ENCODE assay signal across 10 cellular contexts in the genomic region with DNA sequence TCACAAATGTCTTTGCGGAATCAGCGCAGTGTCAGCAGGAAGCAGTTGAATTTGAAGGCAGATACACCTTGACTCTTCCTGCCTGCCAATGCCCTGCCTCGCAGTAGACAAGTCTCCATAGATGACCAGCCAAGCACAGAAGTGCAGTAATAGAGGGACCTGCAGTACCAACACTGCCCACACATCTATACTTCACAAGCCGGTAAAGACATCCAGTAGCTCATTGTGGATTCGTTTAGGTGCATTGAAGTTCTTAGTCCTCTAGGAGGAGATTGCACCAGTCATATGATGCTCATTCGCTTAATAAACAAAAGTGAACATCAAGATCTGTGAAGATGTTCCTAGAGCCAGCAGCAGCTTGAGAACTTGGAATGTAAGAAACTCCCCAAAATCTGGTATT. TPM values are rescaled to one million over a fixed set of nuclear protein-coding genes. Genes with fewer than 3 reads are reported as not detected.
DNase-seq lines count a peak whose midpoint lies in the region; ATAC-seq and TF ChIP-seq lines count a peak whose summit lies in the region.
"Had no signal": no experiment of that assay in that cellular context is flagged by ENCODE, and none has a peak within 500 bp of the region (broad histone marks: within the 10 kb centered on the region; RNA-seq: fewer than 3 reads in every experiment).

No MANE protein-coding gene starts in this region.

- H3K4me1 ChIP-seq in GM23338 (ENCODE audit: insufficient read depth), result no peaks in the 10 kb centered on the region

- H3K36me3 ChIP-seq in GM23338 (ENCODE audit: insufficient read depth), result no peaks in the 10 kb centered on the region

- no peaks in the 10 kb centered on the region for H3K9me3 Mint-ChIP-seq in GM23338

- H3K27me3 ChIP-seq in GM23338 (ENCODE audit: insufficient read depth), result peaks cover 23% of the 10 kb centered on the region

- in situ Hi-C loops in ACHN (cut with HindIII; ENCODE audit: low pct_ligation_motif_present, low pct_unique_long_range_greater_than_20kb, low sequenced_read_pairs), result no loop called here

- H3K4me3 Mint-ChIP-seq in GM23338, result no peak overlapping the region

- no peaks in the 10 kb centered on the region for H3K9me2 ChIP-seq in GM23338 (ENCODE audit: insufficient read depth)

- ATAC-seq in GM23338, result peak; percentile 91

- H2AFZ ChIP-seq in GM23338, result no peak overlapping the region

- H3K27ac Mint-ChIP-seq in GM23338, result no peak overlapping the region

- peaks cover 4% of the 10 kb centered on the region for H3K4me1 Mint-ChIP-seq in GM23338

- peaks cover 3% of the 10 kb centered on the region for H3K27me3 Mint-ChIP-seq in GM23338 (ENCODE audit: insufficient read depth, low read depth, poor library complexity)

- peak; percentile 30 for DNase-seq in NCI-H748 (lab: John Stamatoyannopoulos, UW; ENCODE audit: unreplicated experiment)
- DNase-seq in NCI-H748 treated with DMSO at 0.1 percent for 48 hours (lab: John Stamatoyannopoulos, UW), result no peak
- peak; percentile 73 for DNase-seq in GM23338 (ENCODE audit: low spot score)
- DNase-seq in LoVo (ENCODE audit: low spot score), result peak; percentile 14
- DNase-seq in fibroblast of mammary gland (ENCODE audit: low read depth), result peak; percentile 31
- no peak for DNase-seq in cerebellum (ENCODE audit: low spot score)
- no peak for DNase-seq in ACHN
- DNase-seq in activated CD4-positive, alpha-beta T cell treated with anti-CD3 and anti-CD28 coated beads for 4 hours, result no peak

- H3K27ac ChIP-seq in GM23338 (ENCODE audit: low read depth), result no peak overlapping the region

- no peak overlapping the region for H3K4me2 ChIP-seq in GM23338

- TF ChIP-seq CTCF in GM23338 (conservative IDR thresholded peaks at IDR 0.05; ENCODE audit: low read depth in 2 of 2) (peak in 1 of 2 experiments; percentile 47; a peak in 2 of 4 replicates), fibroblast of mammary gland (conservative IDR thresholded peaks at IDR 0.05; ENCODE audit: control insufficient read depth, insufficient read depth, low read depth, low read length) (peak; percentile 24)

- H3K36me3 Mint-ChIP-seq in GM23338 (ENCODE audit: low read depth), result no peaks in the 10 kb centered on the region

- no peaks in the 10 kb centered on the region for H3F3A ChIP-seq in GM23338 (replicated peaks; ENCODE audit: low read depth)

- H3K4me3 ChIP-seq in GM23338 (no peak overlapping the region), fibroblast of mammary gland (ENCODE audit: control insufficient read depth, low read depth, low read length) (no peak overlapping the region)

- no peaks in the 10 kb centered on the region for H4K20me1 ChIP-seq in GM23338 (replicated peaks; ENCODE audit: insufficient read depth)

- no peaks in the 10 kb centered on the region for H3K79me2 ChIP-seq in GM23338 (replicated peaks; ENCODE audit: insufficient read depth)

TF ChIP-seq in GM23338, 12 proteins besides CTCF, POLR2A, EP300 and RAD21:
- 0 out of 2 replicates have a peak, but pooled peaks have one; percentile 30 for TF ChIP-seq ZNF462 (CRISPR knock-in tag; IDR thresholded peaks at IDR 0.05)
- no peak for TF ChIP-seq CREB1 (CRISPR knock-in tag; IDR thresholded peaks at IDR 0.05; ENCODE audit: low read depth)

RNA-seq across cellular contexts. Expression of gene IFNA2, which starts 7.1 kb away (rescaled TPM):
- total RNA-seq in GM23338 (2014; rRNA removed; shearing (Covaris generic)), result not detected in 2 replicates
- not detected in 2 replicates for polyA plus RNA-seq in GM23338 (2016; fragmentation: Nextera tagmentation; extraction: Ambion mirVana)
- total RNA-seq in cerebellum, result not detected
- total RNA-seq: Daoy, skeletal muscle tissue had no signal

RNA-seq across cellular contexts. Expression of gene IFNA8, which starts 16.6 kb away (rescaled TPM):
- not detected in 2 replicates for total RNA-seq in GM23338 (2014; rRNA removed; shearing (Covaris generic))
- not detected in 2 replicates for polyA plus RNA-seq in GM23338 (2016; fragmentation: Nextera tagmentation; extraction: Ambion mirVana)
- total RNA-seq in cerebellum, result not detected
- total RNA-seq: Daoy, skeletal muscle tissue had no signal

RNA-seq across cellular contexts. Expression of gene IFNA13, which starts 24.4 kb away (rescaled TPM):
- total RNA-seq in GM23338 (2014; rRNA removed; shearing (Covaris generic)), result not detected in 2 replicates
- not detected in 2 replicates for polyA plus RNA-seq in GM23338 (2016; fragmentation: Nextera tagmentation; extraction: Ambion mirVana)
- total RNA-seq in cerebellum, result not detected
- total RNA-seq: Daoy had no signal

RNA-seq across cellular contexts. Expression of gene IFNA6, which starts 41.6 kb away (rescaled TPM):
- not detected in 2 replicates for total RNA-seq in GM23338 (2014; rRNA removed; shearing (Covaris generic))
- polyA plus RNA-seq in GM23338 (2016; fragmentation: Nextera tagmentation; extraction: Ambion mirVana), result not detected in 2 replicates
- total RNA-seq in cerebellum, result not detected
- total RNA-seq: Daoy, skeletal muscle tissue had no signal

RNA-seq across cellular contexts. Expression of gene IFNA1, which starts 48.0 kb away (rescaled TPM):
- not detected in 2 replicates for total RNA-seq in GM23338 (2014; rRNA removed; shearing (Covaris generic))
- polyA plus RNA-seq in GM23338 (2016; fragmentation: Nextera tagmentation; extraction: Ambion mirVana), result not detected in 2 replicates
- total RNA-seq in cerebellum, result not detected
- total RNA-seq: Daoy, skeletal muscle tissue had no signal

Comparison
In these comparisons a context has a peak if more than half of its experiments do, and no peak if none do; other contexts are left out.
1. DNase-seq: peak in NCI-H748 (single experiment), GM23338 (single experiment), LoVo (single experiment) and fibroblast of mammary gland (single experiment); none in NCI-H748 treated with DMSO at 0.1 percent for 48 hours (single experiment), cerebellum (single experiment), ACHN (single experiment) and activated CD4-positive, alpha-beta T cell treated with anti-CD3 and anti-CD28 coated beads for 4 hours (0 of 2).